Comparison of ENCODE assay signal across 13 cellular contexts in genomic region chr10:61973923-61974322, GRCh38.
DNase-seq lines count a peak whose midpoint lies in the region; TF ChIP-seq lines count a peak whose summit lies in the region.
"Had no signal": no experiment of that assay in that cellular context is flagged by ENCODE, and none has a peak within 500 bp of the region (broad histone marks: within the 10 kb centered on the region; RNA-seq: fewer than 3 reads in every experiment).

No MANE protein-coding gene starts in this region.

- H3K27me3 Mint-ChIP-seq in endodermal cell (ENCODE audit: insufficient read depth), result no peaks in the 10 kb centered on the region
- H3K27me3 Mint-ChIP-seq in osteocyte (ENCODE audit: unreplicated experiment), result no peaks in the 10 kb centered on the region
- H3K27me3 Mint-ChIP-seq: effector memory CD8-positive, alpha-beta T cell had no signal

- 94 to 100% methylated on average over 3 to 4 of the region's 4 CpGs for WGBS in endodermal cell (ENCODE audit: insufficient coverage in 1 of 2, insufficient read length in 1 of 2), 2 experiments

- H3K27me3 ChIP-seq in BE2C (no peaks in the 10 kb centered on the region), endodermal cell (ENCODE audit: control insufficient read depth, insufficient read depth, low read length, poor library complexity, severe bottlenecking) (no peaks in the 10 kb centered on the region)
- H3K27me3 ChIP-seq: left lung had no signal

- H3K9me3 Mint-ChIP-seq in endodermal cell, result peaks cover 7% of the 10 kb centered on the region
- no peaks in the 10 kb centered on the region for H3K9me3 Mint-ChIP-seq in osteocyte (ENCODE audit: unreplicated experiment)
- H3K9me3 Mint-ChIP-seq: effector memory CD8-positive, alpha-beta T cell had no signal

- H3K27ac Mint-ChIP-seq in endodermal cell (no peak overlapping the region), osteocyte (ENCODE audit: unreplicated experiment) (peak overlapping the region; percentile 91)

- CTCF ChIA-PET in RWPE1 (lab: Yijun Ruan, JAX), result no interaction called here

- H3K4me1 Mint-ChIP-seq in endodermal cell, result no peaks in the 10 kb centered on the region
- peaks cover 69% of the 10 kb centered on the region for H3K4me1 Mint-ChIP-seq in osteocyte (ENCODE audit: unreplicated experiment)

- DNase-seq in BE2C (no peak), NCI-H69 (lab: John Stamatoyannopoulos, UW) (peak; percentile 41), endodermal cell (no peak), osteocyte (ENCODE audit: extremely low spot score, unreplicated experiment) (no peak), HK-2 (ENCODE audit: unreplicated experiment) (no peak), HUDEP-2 (lab: John Stamatoyannopoulos, UW; ENCODE audit: unreplicated experiment in 76 of 76) (no peak), RWPE1 (ENCODE audit: low spot score) (no peak)
- DNase-seq in activated naive CD4-positive, alpha-beta T cell (lab: John Stamatoyannopoulos, UW), result no peak
- DNase-seq: DMS79; effector memory CD8-positive, alpha-beta T cell; stimulated activated CD8-positive, alpha-beta memory T cell treated with anti-CD3 and anti-CD28 coated beads, Interleukin-4, amount 100 ng/mL, for 48 hours had no signal

- H3K27ac ChIP-seq in endodermal cell (ENCODE audit: low read depth, low read length) (peak overlapping the region; percentile 7), RWPE1 (no peak overlapping the region)

- H3K4me3 ChIP-seq in BE2C (ENCODE audit: low read depth, low read length), result peak overlapping the region; percentile 21
- H3K4me3 ChIP-seq in endodermal cell (ENCODE audit: low read length), result no peak overlapping the region
- H3K4me3 ChIP-seq: HAP-1, left lung had no signal

- no peaks in the 10 kb centered on the region for H3K36me3 Mint-ChIP-seq in endodermal cell (ENCODE audit: low read depth)
- H3K36me3 Mint-ChIP-seq in osteocyte (ENCODE audit: unreplicated experiment), result peaks cover 7% of the 10 kb centered on the region

- POLR2A ChIA-PET in RWPE1 (lab: Yijun Ruan, JAX; ENCODE audit: low non-redundant PET), result no interaction called here

- H3K9me3 ChIP-seq in BE2C (no peaks in the 10 kb centered on the region), endodermal cell (ENCODE audit: control insufficient read depth, low read length) (no peaks in the 10 kb centered on the region)
- H3K9me3 ChIP-seq: HAP-1, left lung had no signal

- TF ChIP-seq CTCF in BE2C (IDR thresholded peaks at IDR 0.05; ENCODE audit: low read depth, low read length) (no peak), endodermal cell (conservative IDR thresholded peaks at IDR 0.05) (no peak), osteocyte (IDR thresholded peaks at IDR 0.05) (no peak), RWPE1 (conservative IDR thresholded peaks at IDR 0.05; ENCODE audit: low read depth) (no peak)

- H3K4me3 Mint-ChIP-seq in endodermal cell (no peak overlapping the region), osteocyte (ENCODE audit: unreplicated experiment) (no peak overlapping the region)
- H3K4me3 Mint-ChIP-seq: effector memory CD8-positive, alpha-beta T cell had no signal

- no peak overlapping the region for H3K9ac ChIP-seq in endodermal cell (ENCODE audit: extremely low read depth, low read length, poor library complexity, severe bottlenecking)

- H3K4me1 ChIP-seq in BE2C, result peaks cover 31% of the 10 kb centered on the region
- H3K4me1 ChIP-seq in endodermal cell (ENCODE audit: control insufficient read depth, insufficient read depth, low read length), result no peaks in the 10 kb centered on the region

- H3K36me3 ChIP-seq in BE2C (no peaks in the 10 kb centered on the region), endodermal cell (ENCODE audit: control insufficient read depth, insufficient read depth, low read length) (no peaks in the 10 kb centered on the region)
- H3K36me3 ChIP-seq: HAP-1, left lung had no signal
